In genomic region chr6:14455442-14455841, GRCh38 we compare ENCODE assay signal across 19 cellular contexts.
A peak's percentile ranks its signal among the peaks of the same experiment; 100 is the strongest.
DNase-seq lines count a peak whose midpoint lies in the region; ATAC-seq and TF ChIP-seq lines count a peak whose summit lies in the region.
"Had no signal": no experiment of that assay in that cellular context is flagged by ENCODE, and none has a peak within 500 bp of the region (broad histone marks: within the 10 kb centered on the region; RNA-seq: fewer than 3 reads in every experiment).

No MANE protein-coding gene starts in this region.

- H3K4me3 ChIP-seq in AG10803 (ENCODE audit: low read length), result no peak overlapping the region
- H3K4me3 ChIP-seq in mesendoderm (ENCODE audit: low read length), result no peak overlapping the region
- H3K4me3 ChIP-seq: SJSA1 had no signal

- no peak overlapping the region for H3K23ac ChIP-seq in mesendoderm (ENCODE audit: low read length)

- H3K4me1 Mint-ChIP-seq in activated CD4-positive, alpha-beta T cell treated with anti-CD3 and anti-CD28 coated beads for 36 hours, result peaks cover 71% of the 10 kb centered on the region
- peaks cover 29% of the 10 kb centered on the region for H3K4me1 Mint-ChIP-seq in activated T-helper 17 cell treated with anti-CD3 and anti-CD28 coated beads, Interleukin-2, amount 50 U/mL, for 72 hours

- POLR2A ChIA-PET in activated CD4-positive, alpha-beta T cell treated with anti-CD3 and anti-CD28 coated beads for 36 hours (lab: Charles Lee), result no interaction called here

- no peak for TF ChIP-seq CTCF in AG10803 (conservative IDR thresholded peaks at IDR 0.05; ENCODE audit: low read length)

- peaks cover 2% of the 10 kb centered on the region for H3K36me3 Mint-ChIP-seq in activated CD4-positive, alpha-beta T cell treated with anti-CD3 and anti-CD28 coated beads for 36 hours (ENCODE audit: low read depth)
- H3K36me3 Mint-ChIP-seq in activated T-helper 17 cell treated with anti-CD3 and anti-CD28 coated beads, Interleukin-2, amount 50 U/mL, for 72 hours (ENCODE audit: low read depth), result no peaks in the 10 kb centered on the region

- no peak overlapping the region for H3K27ac ChIP-seq in mesendoderm (ENCODE audit: low read depth, low read length)
- H3K27ac ChIP-seq: 22Rv1, C4-2B, RWPE1, SJSA1 had no signal

- H3K4me2 ChIP-seq in mesendoderm (ENCODE audit: low read length), result no peak overlapping the region

- intact Hi-C loops in activated CD4-positive, alpha-beta T cell treated with anti-CD3 and anti-CD28 coated beads for 36 hours (cut with DNase I, micrococcal nuclease), result loop anchor here in 1 of 2 experiments (10.0 kb wide), 2 partner anchors 241 to 789 kb away; partner anchors contain the start of gene JARID2

- H2BK5ac ChIP-seq in mesendoderm (ENCODE audit: low read length), result no peak overlapping the region

- H3K36me3 ChIP-seq in mesendoderm (ENCODE audit: control insufficient read depth, insufficient read depth, low read length), result no peaks in the 10 kb centered on the region
- H3K36me3 ChIP-seq: SJSA1 had no signal

- no peaks in the 10 kb centered on the region for H3K9me3 Mint-ChIP-seq in activated CD4-positive, alpha-beta T cell treated with anti-CD3 and anti-CD28 coated beads for 36 hours (ENCODE audit: low read depth)
- H3K9me3 Mint-ChIP-seq in activated T-helper 17 cell treated with anti-CD3 and anti-CD28 coated beads, Interleukin-2, amount 50 U/mL, for 72 hours, result no peaks in the 10 kb centered on the region

- peak overlapping the region; percentile 0 for H3K56ac ChIP-seq in mesendoderm (ENCODE audit: low read length)

- peaks cover 4% of the 10 kb centered on the region for H3K4me1 ChIP-seq in mesendoderm (ENCODE audit: control insufficient read depth, low read depth, low read length)

- WGBS in mesendoderm (ENCODE audit: extremely low coverage, insufficient coverage, low lambda C conversion rate), result no CpG with 5 or more reads among the region's 3 CpGs

- no peak overlapping the region for H2BK120ac ChIP-seq in mesendoderm (ENCODE audit: low read depth, low read length)

- ATAC-seq in activated CD4-positive, alpha-beta T cell treated with anti-CD3 and anti-CD28 coated beads for 36 hours, result no peak
- ATAC-seq in activated T-helper 17 cell treated with anti-CD3 and anti-CD28 coated beads, Interleukin-2, amount 50 U/mL, for 72 hours (replicated peaks), result no peak
- no peak for ATAC-seq in GM18511 (IDR thresholded peaks at IDR 0.05; ENCODE audit: unreplicated experiment)

- H3K18ac ChIP-seq in mesendoderm (ENCODE audit: low read length), result peak overlapping the region; percentile 1

- H3K79me2 ChIP-seq in mesendoderm (ENCODE audit: control insufficient read depth, insufficient read depth, low read length), result no peaks in the 10 kb centered on the region

- no peak overlapping the region for H3K4me3 Mint-ChIP-seq in activated CD4-positive, alpha-beta T cell treated with anti-CD3 and anti-CD28 coated beads for 36 hours
- peak overlapping the region; percentile 43 for H3K4me3 Mint-ChIP-seq in activated T-helper 17 cell treated with anti-CD3 and anti-CD28 coated beads, Interleukin-2, amount 50 U/mL, for 72 hours

- no peak overlapping the region for H4K5ac ChIP-seq in mesendoderm (ENCODE audit: low read length)

- H4K8ac ChIP-seq in mesendoderm (ENCODE audit: low read depth, low read length), result no peak overlapping the region

- H3K4ac ChIP-seq in mesendoderm (ENCODE audit: low read depth, low read length), result no peak overlapping the region

- DNase-seq in activated CD4-positive, alpha-beta T cell treated with anti-CD3 and anti-CD28 coated beads for 36 hours, result peak; percentile 26
- DNase-seq in activated CD4-positive, alpha-beta T cell treated with anti-CD3 and anti-CD28 coated beads, Interleukin-2, amount 50 U/mL, for 1 hour, result no peak
- peak; percentile 29 for DNase-seq in AG10803 (ENCODE audit: low read depth)
- DNase-seq in mesendoderm, result no peak
- DNase-seq in NCI-H1417 treated with DMSO at 0.1 percent for 48 hours (lab: John Stamatoyannopoulos, UW), result no peak
- no peak for DNase-seq in DMS79 treated with DMSO at 0.1 percent for 48 hours (lab: John Stamatoyannopoulos, UW)
- DNase-seq: COR-L47; DMS153; NCI-H1105; NCI-H187; NCI-H69; NK-92 treated with Interleukin-12 subunit alpha and Interleukin-12 subunit beta, amount 100 ng/mL, for 24 hours; OCI-M1 had no signal

- H3K27ac Mint-ChIP-seq in activated CD4-positive, alpha-beta T cell treated with anti-CD3 and anti-CD28 coated beads for 36 hours, result peak overlapping the region; percentile 83
- peak overlapping the region; percentile 78 for H3K27ac Mint-ChIP-seq in activated T-helper 17 cell treated with anti-CD3 and anti-CD28 coated beads, Interleukin-2, amount 50 U/mL, for 72 hours

- no peaks in the 10 kb centered on the region for H3K27me3 Mint-ChIP-seq in activated CD4-positive, alpha-beta T cell treated with anti-CD3 and anti-CD28 coated beads for 36 hours
- H3K27me3 Mint-ChIP-seq in activated T-helper 17 cell treated with anti-CD3 and anti-CD28 coated beads, Interleukin-2, amount 50 U/mL, for 72 hours, result no peaks in the 10 kb centered on the region

- H2BK15ac ChIP-seq in mesendoderm (replicated peaks; ENCODE audit: low read depth), result no peak overlapping the region

- CTCF ChIA-PET in activated CD4-positive, alpha-beta T cell treated with anti-CD3 and anti-CD28 coated beads for 36 hours (lab: Charles Lee), result interaction anchor here (0.7 kb wide), 1 partner anchor 234 kb away, joined by 3 read pairs; no protein-coding TSS in a partner anchor

- H3K79me1 ChIP-seq in mesendoderm (ENCODE audit: low read length), result no peaks in the 10 kb centered on the region

- no peaks in the 10 kb centered on the region for H3K27me3 ChIP-seq in mesendoderm (ENCODE audit: insufficient read depth, low read length, poor library complexity)
- H3K27me3 ChIP-seq: SJSA1 had no signal

- no peak overlapping the region for H2AK5ac ChIP-seq in mesendoderm (ENCODE audit: low read length)

- no peak overlapping the region for H3K9ac ChIP-seq in mesendoderm (ENCODE audit: low read length)

Comparison
In these comparisons a context has a peak if more than half of its experiments do, and no peak if none do; other contexts are left out.
1. DNase-seq: peak in activated CD4-positive, alpha-beta T cell treated with anti-CD3 and anti-CD28 coated beads for 36 hours (single experiment) and AG10803 (single experiment); none in activated CD4-positive, alpha-beta T cell treated with anti-CD3 and anti-CD28 coated beads, Interleukin-2, amount 50 U/mL, for 1 hour (single experiment), mesendoderm (single experiment), NCI-H1417 treated with DMSO at 0.1 percent for 48 hours (single experiment) and DMS79 treated with DMSO at 0.1 percent for 48 hours (single experiment).